24 cellular contexts compared by ENCODE assay signal in genomic region chr10:83492004-83492403, GRCh38.
"Had no signal": no experiment of that assay in that cellular context is flagged by ENCODE, and none has a peak within 500 bp of the region (broad histone marks: within the 10 kb centered on the region; RNA-seq: fewer than 3 reads in every experiment).

No MANE protein-coding gene starts in this region.

- DNase-seq: immature natural killer cell; kidney; left colon; left lung; lower lobe of right lung; mammary epithelial cell; mesendoderm; naive B cell; natural killer cell; ovary; right lobe of liver; stimulated activated CD4-positive, alpha-beta T cell treated with anti-CD3 and anti-CD28 coated beads, Interleukin-1b, Interleukin-23, amount 100 ng/mL, for 48 hours; stimulated activated CD4-positive, alpha-beta T cell treated with anti-CD3 and anti-CD28 coated beads, Interleukin-2, amount 100 ng/mL, for 48 hours; stimulated activated CD4-positive, alpha-beta T cell treated with anti-CD3 and anti-CD28 coated beads, Interleukin-4, amount 100 ng/mL, for 4 hours; stimulated activated CD8-positive, alpha-beta memory T cell treated with anti-CD3 and anti-CD28 coated beads, Interleukin-4, amount 100 ng/mL, for 48 hours; stimulated activated naive CD4-positive, alpha-beta T cell treated with Interleukin-2 at 50 U/mL for 16 hours; stimulated activated naive CD8-positive, alpha-beta T cell treated with anti-CD3 and anti-CD28 coated beads, Interleukin-15, amount 100 ng/mL, for 72 hours; substantia nigra had no signal

- H3K4me3 ChIP-seq: left lung, lower lobe of right lung, ovary, right atrium auricular region, right lobe of liver, smooth muscle cell, tibial nerve, vagina had no signal

- H3K27ac ChIP-seq: left lung, lower lobe of right lung, ovary, right atrium auricular region, right lobe of liver, tibial nerve, vagina had no signal

- H3K27me3 ChIP-seq: left lung, ovary, right atrium auricular region, right lobe of liver, tibial nerve, vagina had no signal

- H3K4me2 ChIP-seq: smooth muscle cell had no signal

- H3K9me3 ChIP-seq: left lung, lower lobe of right lung, ovary, right atrium auricular region, right lobe of liver, tibial nerve, vagina had no signal

- FAIRE-seq: islet of Langerhans, kidney had no signal

- H3K4me1 ChIP-seq: left lung, lower lobe of right lung, right atrium auricular region, right lobe of liver, tibial nerve, vagina had no signal

- H3K36me3 ChIP-seq: left lung, lower lobe of right lung, ovary, right atrium auricular region, right lobe of liver, tibial nerve, vagina had no signal

- ATAC-seq: left colon; left lung; lower lobe of right lung; natural killer cell; right lobe of liver; stimulated activated memory B cell treated with anti-CD40 and anti-IgM and Interleukin-4, amounts not matched to agents 10 μg/mL and 1 μg/mL and 100 μg/mL, for 72 hours; stimulated activated naive CD8-positive, alpha-beta T cell treated with anti-CD3 and anti-CD28 coated beads, Interleukin-15, amount 100 ng/mL, for 72 hours had no signal
